ENCODE assay signal across 10 cellular contexts in the genomic region with DNA sequence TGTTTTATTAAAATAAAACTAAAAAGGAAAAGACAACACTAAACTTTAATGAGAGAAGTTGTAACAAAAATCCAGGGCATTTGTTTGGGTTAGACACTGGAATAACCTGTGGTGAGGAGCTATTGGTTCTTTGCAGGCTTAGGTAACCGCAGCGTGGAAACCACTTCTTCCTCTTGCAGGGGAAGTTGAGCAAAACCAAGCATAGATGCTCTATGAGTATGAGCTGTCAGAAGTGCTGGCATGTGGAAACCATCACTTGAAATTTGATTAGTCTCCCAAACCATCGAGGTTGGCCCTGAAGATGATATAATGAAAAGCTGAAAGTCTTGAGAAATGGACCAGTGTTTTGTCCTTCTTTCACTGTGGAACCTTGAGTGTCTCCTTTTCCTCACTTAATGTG.
A peak's percentile ranks its signal among the peaks of the same experiment; 100 is the strongest.
DNase-seq lines count a peak whose midpoint lies in the region; ATAC-seq, FAIRE-seq and TF ChIP-seq lines count a peak whose summit lies in the region.
"Had no signal": no experiment of that assay in that cellular context is flagged by ENCODE, and none has a peak within 500 bp of the region (broad histone marks: within the 10 kb centered on the region; RNA-seq: fewer than 3 reads in every experiment).

No MANE protein-coding gene starts in this region.

- peaks cover 9% of the 10 kb centered on the region for H3K4me1 Mint-ChIP-seq in activated T-helper 2 cell treated with anti-CD3 and anti-CD28 coated beads, Interferon-gamma antibody, Interleukin-2, Interleukin-4, amounts not matched to agents 10 μg/mL and 5 μg/mL and 100 μg/mL, durations not matched to agents 14 hours and 24 hours and 36 hours (ENCODE audit: low read depth)

- TF ChIP-seq CTCF in AG10803 (conservative IDR thresholded peaks at IDR 0.05; ENCODE audit: low read length): no peak

- ATAC-seq in HG03442 (IDR thresholded peaks at IDR 0.05; ENCODE audit: unreplicated experiment) (peak; percentile 70), GM21526 (IDR thresholded peaks at IDR 0.05; ENCODE audit: low FRiP score, unreplicated experiment) (no peak), GM21825 (IDR thresholded peaks at IDR 0.05; ENCODE audit: unreplicated experiment) (no peak)

- peaks cover 29% of the 10 kb centered on the region for H3K27me3 Mint-ChIP-seq in activated T-helper 2 cell treated with anti-CD3 and anti-CD28 coated beads, Interferon-gamma antibody, Interleukin-2, Interleukin-4, amounts not matched to agents 10 μg/mL and 5 μg/mL and 100 μg/mL, durations not matched to agents 14 hours and 24 hours and 36 hours (ENCODE audit: low read depth)

- H3K4me3 Mint-ChIP-seq in activated T-helper 2 cell treated with anti-CD3 and anti-CD28 coated beads, Interferon-gamma antibody, Interleukin-2, Interleukin-4, amounts not matched to agents 10 μg/mL and 5 μg/mL and 100 μg/mL, durations not matched to agents 14 hours and 24 hours and 36 hours (ENCODE audit: low read depth): no peak overlapping the region

- peak; percentile 26 for FAIRE-seq in GM18507 (lab: Jason Lieb, UNC)

- no peaks in the 10 kb centered on the region for H3K36me3 Mint-ChIP-seq in activated T-helper 2 cell treated with anti-CD3 and anti-CD28 coated beads, Interferon-gamma antibody, Interleukin-2, Interleukin-4, amounts not matched to agents 10 μg/mL and 5 μg/mL and 100 μg/mL, durations not matched to agents 14 hours and 24 hours and 36 hours (ENCODE audit: low read depth)

- no peaks in the 10 kb centered on the region for H3K9me3 Mint-ChIP-seq in activated T-helper 2 cell treated with anti-CD3 and anti-CD28 coated beads, Interferon-gamma antibody, Interleukin-2, Interleukin-4, amounts not matched to agents 10 μg/mL and 5 μg/mL and 100 μg/mL, durations not matched to agents 14 hours and 24 hours and 36 hours

- intact Hi-C loops in activated T-helper 2 cell treated with anti-CD3 and anti-CD28 coated beads, Interferon-gamma antibody, Interleukin-2, Interleukin-4, amounts not matched to agents 10 μg/mL and 5 μg/mL and 100 μg/mL, durations not matched to agents 14 hours and 24 hours and 36 hours (cut with micrococcal nuclease): loop anchor here (1.0 kb wide), 1 partner anchor 29 kb away; no protein-coding TSS in a partner anchor

- DNase-seq in AG10803 (ENCODE audit: low read depth): peak; percentile 43
- DNase-seq in GM18507 (ENCODE audit: extremely low spot score, insufficient read length, low read depth): no peak
- peak; percentile 19 for DNase-seq in activated T-helper 2 cell treated with anti-CD3 and anti-CD28 coated beads, Interferon-gamma antibody, Interleukin-2, Interleukin-4, amounts not matched to agents 10 μg/mL and 5 μg/mL and 100 μg/mL, durations not matched to agents 14 hours and 24 hours and 36 hours (ENCODE audit: low spot score)
- no peak for DNase-seq in globus pallidus (ENCODE audit: low spot score)
- no peak for DNase-seq in activated effector memory CD4-positive, alpha-beta T cell treated with anti-CD3 and anti-CD28 coated beads, Interleukin-2, amount 50 U/mL, for 16 hours
- DNase-seq: dorsolateral prefrontal cortex, NCI-H1694 had no signal

- no peak overlapping the region for H3K27ac Mint-ChIP-seq in activated T-helper 2 cell treated with anti-CD3 and anti-CD28 coated beads, Interferon-gamma antibody, Interleukin-2, Interleukin-4, amounts not matched to agents 10 μg/mL and 5 μg/mL and 100 μg/mL, durations not matched to agents 14 hours and 24 hours and 36 hours

- no peak overlapping the region for H3K4me3 ChIP-seq in AG10803 (ENCODE audit: low read length)
- H3K4me3 ChIP-seq: dorsolateral prefrontal cortex had no signal

Comparison
In these comparisons a context has a peak if more than half of its experiments do, and no peak if none do; other contexts are left out.
1. DNase-seq: peak in AG10803 (single experiment) and activated T-helper 2 cell treated with anti-CD3 and anti-CD28 coated beads, Interferon-gamma antibody, Interleukin-2, Interleukin-4, amounts not matched to agents 10 μg/mL and 5 μg/mL and 100 μg/mL, durations not matched to agents 14 hours and 24 hours and 36 hours (single experiment); none in GM18507 (single experiment), globus pallidus (single experiment) and activated effector memory CD4-positive, alpha-beta T cell treated with anti-CD3 and anti-CD28 coated beads, Interleukin-2, amount 50 U/mL, for 16 hours (single experiment).